In genomic region chr12:44509471-44509870, GRCh38 we compare ENCODE assay signal across 22 cellular contexts.
DNase-seq lines count a peak whose midpoint lies in the region; ATAC-seq and TF ChIP-seq lines count a peak whose summit lies in the region.
"Had no signal": no experiment of that assay in that cellular context is flagged by ENCODE, and none has a peak within 500 bp of the region (broad histone marks: within the 10 kb centered on the region; RNA-seq: fewer than 3 reads in every experiment).

No MANE protein-coding gene starts in this region.

- H3K4me1 Mint-ChIP-seq in activated naive CD4-positive, alpha-beta T cell treated with anti-CD3 and anti-CD28 coated beads, Interleukin-2, amount 50 U/mL, for 24 hours = peaks cover 5% of the 10 kb centered on the region
- peaks cover 2% of the 10 kb centered on the region for H3K4me1 Mint-ChIP-seq in activated naive CD4-positive, alpha-beta T cell treated with anti-CD3 and anti-CD28 coated beads for 36 hours (ENCODE audit: low read depth)

- no peaks in the 10 kb centered on the region for H3K9me3 ChIP-seq in tibial artery
- H3K9me3 ChIP-seq: BE2C, MG63, SK-N-SH, upper lobe of right lung had no signal

- H3K4me3 ChIP-seq in tibial artery = no peak overlapping the region
- H3K4me3 ChIP-seq: K562, MG63, upper lobe of right lung had no signal

- intact Hi-C loops in activated naive CD4-positive, alpha-beta T cell treated with anti-CD3 and anti-CD28 coated beads for 36 hours (cut with micrococcal nuclease) = loop anchor here (10.0 kb wide), 1 partner anchor 495 kb away; no protein-coding TSS in a partner anchor
- intact Hi-C loops in tibial artery (cut with DNase I; ENCODE audit: low total_unique reads) = no loop called here

- ATAC-seq in HG02610 (IDR thresholded peaks at IDR 0.05; ENCODE audit: unreplicated experiment) (no peak), HG02973 (IDR thresholded peaks at IDR 0.05; ENCODE audit: unreplicated experiment) (no peak)
- ATAC-seq: K562, upper lobe of right lung had no signal

- TF ChIP-seq CTCF in tibial artery (IDR thresholded peaks at IDR 0.05) = no peak

- no peaks in the 10 kb centered on the region for H3K36me3 ChIP-seq in tibial artery
- H3K36me3 ChIP-seq: BE2C, MG63, upper lobe of right lung had no signal

- H3K27me3 Mint-ChIP-seq in activated naive CD4-positive, alpha-beta T cell treated with anti-CD3 and anti-CD28 coated beads, Interleukin-2, amount 50 U/mL, for 24 hours = no peaks in the 10 kb centered on the region
- no peaks in the 10 kb centered on the region for H3K27me3 Mint-ChIP-seq in activated naive CD4-positive, alpha-beta T cell treated with anti-CD3 and anti-CD28 coated beads for 36 hours (ENCODE audit: low read depth)

- no peak overlapping the region for H3K27ac ChIP-seq in tibial artery
- H3K27ac ChIP-seq: upper lobe of right lung, VCaP had no signal

- H3K36me3 Mint-ChIP-seq in activated naive CD4-positive, alpha-beta T cell treated with anti-CD3 and anti-CD28 coated beads, Interleukin-2, amount 50 U/mL, for 24 hours = peaks cover 5% of the 10 kb centered on the region
- peaks cover 4% of the 10 kb centered on the region for H3K36me3 Mint-ChIP-seq in activated naive CD4-positive, alpha-beta T cell treated with anti-CD3 and anti-CD28 coated beads for 36 hours (ENCODE audit: low read depth)

- H3K27me3 ChIP-seq in tibial artery = no peaks in the 10 kb centered on the region
- H3K27me3 ChIP-seq: BE2C, MG63, upper lobe of right lung had no signal

- no peaks in the 10 kb centered on the region for H3K4me1 ChIP-seq in tibial artery
- H3K4me1 ChIP-seq: BE2C, upper lobe of right lung had no signal

- H3K27ac Mint-ChIP-seq in activated naive CD4-positive, alpha-beta T cell treated with anti-CD3 and anti-CD28 coated beads, Interleukin-2, amount 50 U/mL, for 24 hours = peak overlapping the region; percentile 38
- no peak overlapping the region for H3K27ac Mint-ChIP-seq in activated naive CD4-positive, alpha-beta T cell treated with anti-CD3 and anti-CD28 coated beads for 36 hours

- CTCF ChIA-PET in activated naive CD4-positive, alpha-beta T cell treated with anti-CD3 and anti-CD28 coated beads for 36 hours (lab: Charles Lee) = interaction anchor here (0.8 kb wide), 1 partner anchor 439 kb away, joined by 4 read pairs; no protein-coding TSS in a partner anchor

- H3K4me3 Mint-ChIP-seq in activated naive CD4-positive, alpha-beta T cell treated with anti-CD3 and anti-CD28 coated beads, Interleukin-2, amount 50 U/mL, for 24 hours = no peak overlapping the region
- no peak overlapping the region for H3K4me3 Mint-ChIP-seq in activated naive CD4-positive, alpha-beta T cell treated with anti-CD3 and anti-CD28 coated beads for 36 hours

- no peak for DNase-seq in activated naive CD4-positive, alpha-beta T cell treated with anti-CD3 and anti-CD28 coated beads for 36 hours
- DNase-seq in NCI-H524 treated with DMSO at 0.1 percent for 48 hours (lab: John Stamatoyannopoulos, UW) = peak; percentile 83
- DNase-seq in islet precursor cell = peak; percentile 66
- DNase-seq in tibial artery = no peak
- DNase-seq in cerebellar cortex (ENCODE audit: low spot score) = no peak
- DNase-seq: activated CD4-positive, alpha-beta T cell treated with anti-CD3 and anti-CD28 coated beads for 48 hours; activated naive CD4-positive, alpha-beta T cell; activated T-cell treated with anti-CD3 and anti-CD28 coated beads, Interleukin-2, amount 50 U/mL, for 48 hours; BE2C; COR-L47; MG63; NCI-H1436 treated with DMSO at 0.1 percent for 48 hours; NCI-H2171; NCI-H526 treated with DMSO at 0.1 percent for 48 hours; nucleus accumbens; SK-N-SH; upper lobe of right lung had no signal

- no peaks in the 10 kb centered on the region for H3K9me3 Mint-ChIP-seq in activated naive CD4-positive, alpha-beta T cell treated with anti-CD3 and anti-CD28 coated beads, Interleukin-2, amount 50 U/mL, for 24 hours
- H3K9me3 Mint-ChIP-seq in activated naive CD4-positive, alpha-beta T cell treated with anti-CD3 and anti-CD28 coated beads for 36 hours = no peaks in the 10 kb centered on the region

Comparison
In these comparisons a context has a peak if more than half of its experiments do, and no peak if none do; other contexts are left out.
1. DNase-seq: peak in NCI-H524 treated with DMSO at 0.1 percent for 48 hours (single experiment) and islet precursor cell (single experiment); none in activated naive CD4-positive, alpha-beta T cell treated with anti-CD3 and anti-CD28 coated beads for 36 hours (single experiment), tibial artery (0 of 2) and cerebellar cortex (single experiment).